ENCODE assay signal across 8 cellular contexts in genomic region chrX:136909706-136910564, GRCh38. TPM values are rescaled to one million over a fixed set of nuclear protein-coding genes. Genes with fewer than 3 reads are reported as not detected.
A peak's percentile ranks its signal among the peaks of the same experiment; 100 is the strongest.
DNase-seq lines count a peak whose midpoint lies in the region; ATAC-seq and TF ChIP-seq lines count a peak whose summit lies in the region.

No MANE protein-coding gene starts in this region.

- H3K4me1 Mint-ChIP-seq in activated B cell treated with CpG ODN at 0.5 μM for 24 hours: peaks cover 6% of the 10 kb centered on the region

- peak overlapping the region; percentile 95 for H3K4me3 Mint-ChIP-seq in activated B cell treated with CpG ODN at 0.5 μM for 24 hours

- no peaks in the 10 kb centered on the region for H3K27me3 Mint-ChIP-seq in activated B cell treated with CpG ODN at 0.5 μM for 24 hours

- H3K9me3 Mint-ChIP-seq in activated B cell treated with CpG ODN at 0.5 μM for 24 hours: no peaks in the 10 kb centered on the region

- intact Hi-C loops in activated B cell treated with CpG ODN at 0.5 μM for 24 hours (cut with micrococcal nuclease): loop anchor here (1.0 to 5.0 kb wide), 3 partner anchors 30 to 413 kb away; partner anchors contain the start of genes HTATSF1 and RBMX

- ATAC-seq in GM19023 (IDR thresholded peaks at IDR 0.05; ENCODE audit: unreplicated experiment): peak; percentile 61
- ATAC-seq in HG03196 (IDR thresholded peaks at IDR 0.05; ENCODE audit: unreplicated experiment): peak; percentile 62
- ATAC-seq in activated B cell treated with CpG ODN at 0.5 μM for 24 hours (ENCODE audit: low read depth): peak; percentile 74

- DNase-seq in AG09319 (ENCODE audit: extremely low read depth, low read depth) (peak; percentile 82), NCI-H226 (peak; percentile 82), activated B cell treated with CpG ODN at 0.5 μM for 24 hours (peak; percentile 32), cerebellar nuclear complex (lab: John Stamatoyannopoulos, UW) (peak; percentile 59 to 74), islet precursor cell (peak; percentile 96)
- peak; percentile 39 for DNase-seq in stimulated activated CD4-positive, alpha-beta T cell treated with anti-CD3 and anti-CD28 coated beads, Interleukin-12 subunit alpha, Interleukin-12 subunit beta, amount 100 ng/mL, for 4 hours

- H3K36me3 Mint-ChIP-seq in activated B cell treated with CpG ODN at 0.5 μM for 24 hours (ENCODE audit: low read depth): peaks cover 2% of the 10 kb centered on the region

- TF ChIP-seq CTCF in AG09319 (IDR thresholded peaks at IDR 0.05; ENCODE audit: low read depth, low read length): no peak
- TF ChIP-seq CTCF in activated B cell treated with CpG ODN at 0.5 μM for 24 hours (IDR thresholded peaks at IDR 0.05): no peak

- CTCF ChIA-PET in activated B cell treated with CpG ODN at 0.5 μM for 24 hours (lab: Charles Lee): interaction anchor here (1.4 kb wide), 1 partner anchor 174 kb away, joined by 4 read pairs; no protein-coding TSS in a partner anchor

- peak overlapping the region; percentile 87 for H3K27ac Mint-ChIP-seq in activated B cell treated with CpG ODN at 0.5 μM for 24 hours

- POLR2A ChIA-PET in activated B cell treated with CpG ODN at 0.5 μM for 24 hours (lab: Charles Lee): interaction anchor here (0.6 to 3.7 kb wide), 4 partner anchors 30 to 219 kb away, joined by 3 to 33 read pairs (median 4); partner anchors contain the start of gene RBMX

RNA-seq across cellular contexts. Expression of gene RBMX, which starts 29.4 kb away (rescaled TPM):
- 259 and 260 TPM in 2 replicates for total RNA-seq in activated B cell treated with CpG ODN at 0.5 μM for 24 hours

Comparison
In these comparisons a context has a peak if more than half of its experiments do, and no peak if none do; other contexts are left out.
1. Peak in every context shown above with its lines: DNase-seq and ATAC-seq.
2. DNase-seq: peak in every context shown above with its lines; median percentile 96 in islet precursor cell; 82 in AG09319; 82 in NCI-H226; 66 in cerebellar nuclear complex; 39 in stimulated activated CD4-positive, alpha-beta T cell treated with anti-CD3 and anti-CD28 coated beads, Interleukin-12 subunit alpha, Interleukin-12 subunit beta, amount 100 ng/mL, for 4 hours; 32 in activated B cell treated with CpG ODN at 0.5 μM for 24 hours.